In the genomic region with DNA sequence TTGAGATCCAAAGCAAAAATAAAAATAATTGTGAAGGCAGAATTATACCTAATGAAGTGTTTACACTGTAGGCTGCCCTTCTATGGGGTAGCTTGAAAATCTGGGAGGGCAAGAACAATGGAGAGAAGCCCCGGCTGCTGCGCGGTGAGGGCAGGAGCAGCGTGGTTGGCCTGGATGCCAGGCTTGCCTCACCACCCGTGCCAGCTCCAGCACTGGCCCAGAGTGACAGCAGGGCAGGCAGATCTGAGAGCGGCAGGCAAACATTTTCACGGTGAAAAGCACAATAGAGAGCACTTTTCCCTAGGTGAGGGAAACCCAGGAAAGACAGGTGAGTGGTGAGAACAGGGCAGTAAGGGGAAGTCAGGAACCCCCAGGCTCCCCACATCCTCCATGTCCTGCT, we compare ENCODE assay signal across 14 cellular contexts. TPM values are rescaled to one million over a fixed set of nuclear protein-coding genes. Genes with fewer than 3 reads are reported as not detected.
DNase-seq lines count a peak whose midpoint lies in the region; ATAC-seq and TF ChIP-seq lines count a peak whose summit lies in the region.
"Had no signal": no experiment of that assay in that cellular context is flagged by ENCODE, and none has a peak within 500 bp of the region (broad histone marks: within the 10 kb centered on the region; RNA-seq: fewer than 3 reads in every experiment).

No MANE protein-coding gene starts in this region.

- H3K36me3 ChIP-seq in smooth muscle cell (ENCODE audit: low read depth) (no peaks in the 10 kb centered on the region), left ventricle myocardium inferior (no peaks in the 10 kb centered on the region)
- H3K36me3 ChIP-seq: BLaER1 had no signal

- in situ Hi-C loops in G401 (cut with HindIII; ENCODE audit: low sequenced_read_pairs) = no loop called here

- intact Hi-C loops in left ventricle myocardium inferior (cut with micrococcal nuclease) = no loop called here

- H3K79me2 ChIP-seq in smooth muscle cell (ENCODE audit: low read depth) = peaks cover 10% of the 10 kb centered on the region

- peak overlapping the region; percentile 69 for H3K4me2 ChIP-seq in smooth muscle cell
- H3K4me2 ChIP-seq: BLaER1, GM23338 had no signal

- no peaks in the 10 kb centered on the region for H3F3A ChIP-seq in smooth muscle cell (ENCODE audit: low read depth)

- 89% methylated on average over 7 of the region's 7 CpGs for WGBS in smooth muscle cell (ENCODE audit: low lambda C conversion rate)

- H2AFZ ChIP-seq in smooth muscle cell (ENCODE audit: low read depth) = no peak overlapping the region
- H2AFZ ChIP-seq: GM23338 had no signal

- no peak for TF ChIP-seq CTCF in smooth muscle cell (IDR thresholded peaks at IDR 0.05; ENCODE audit: borderline replicate concordance, insufficient read depth, poor library complexity, severe bottlenecking)
- TF ChIP-seq CTCF in left ventricle myocardium inferior (IDR thresholded peaks at IDR 0.05; ENCODE audit: borderline replicate concordance) = no peak

- no peaks in the 10 kb centered on the region for H4K20me1 ChIP-seq in smooth muscle cell (ENCODE audit: low read depth)
- H4K20me1 ChIP-seq: BLaER1 had no signal

- H3K4me3 ChIP-seq in smooth muscle cell (no peak overlapping the region), left ventricle myocardium inferior (no peak overlapping the region)
- H3K4me3 ChIP-seq: BLaER1, GM23338 had no signal

- H3K9me3 ChIP-seq in smooth muscle cell (replicated peaks; ENCODE audit: low read depth) = no peaks in the 10 kb centered on the region
- no peaks in the 10 kb centered on the region for H3K9me3 ChIP-seq in left ventricle myocardium inferior (replicated peaks)
- H3K9me3 ChIP-seq: BLaER1 had no signal

- peak; percentile 72 for DNase-seq in G401 (ENCODE audit: low spot score)
- peak; percentile 62 for DNase-seq in cerebellar cortex (ENCODE audit: low spot score)
- peak; percentile 24 for DNase-seq in medulla oblongata (ENCODE audit: extremely low spot score)
- no peak for DNase-seq in smooth muscle cell (lab: John Stamatoyannopoulos, UW; ENCODE audit: unreplicated experiment)
- DNase-seq in left ventricle myocardium inferior = no peak
- no peak for DNase-seq in amniotic stem cell (lab: John Stamatoyannopoulos, UW)
- DNase-seq: 8988T; AML-193; CD4-positive, CD25-positive, alpha-beta regulatory T cell; DMS53; H7 had no signal

- no peaks in the 10 kb centered on the region for H3K4me1 ChIP-seq in smooth muscle cell (ENCODE audit: low read depth)
- no peaks in the 10 kb centered on the region for H3K4me1 ChIP-seq in left ventricle myocardium inferior
- H3K4me1 ChIP-seq: BLaER1 had no signal

- no peak overlapping the region for H3K9ac ChIP-seq in smooth muscle cell (ENCODE audit: low read depth)
- H3K9ac ChIP-seq: BLaER1 had no signal

- ATAC-seq in HG03469 (IDR thresholded peaks at IDR 0.05; ENCODE audit: unreplicated experiment) = no peak
- ATAC-seq: GM23338 had no signal

- H3K27ac ChIP-seq in smooth muscle cell (ENCODE audit: low read depth) = no peak overlapping the region
- H3K27ac ChIP-seq in left ventricle myocardium inferior (replicated peaks) = no peak overlapping the region
- H3K27ac ChIP-seq: BLaER1 had no signal

- no peaks in the 10 kb centered on the region for H3K27me3 ChIP-seq in smooth muscle cell (ENCODE audit: low read depth)
- H3K27me3 ChIP-seq in left ventricle myocardium inferior (ENCODE audit: low read depth) = peaks cover 65% of the 10 kb centered on the region
- H3K27me3 ChIP-seq: BLaER1 had no signal

RNA-seq across cellular contexts. Expression of a gene that starts 1.4 kb away (rescaled TPM):
- not detected in 2 replicates for total RNA-seq in G401 (2014; rRNA removed; shearing (Covaris generic))
- 43.0 and 45.2 TPM in 2 replicates for total RNA-seq in smooth muscle cell
- polyA plus RNA-seq in smooth muscle cell = 66.2 and 69.5 TPM in 2 replicates
- not detected for total RNA-seq in left ventricle myocardium inferior
- total RNA-seq: CD4-positive, CD25-positive, alpha-beta regulatory T cell; GM23338; H7 had no signal
- polyA plus RNA-seq: CD4-positive, CD25-positive, alpha-beta regulatory T cell; GM23338 had no signal

RNA-seq across cellular contexts. Expression of a gene that starts 44.8 kb away (rescaled TPM):
- 68.1 and 100 TPM in 2 replicates for total RNA-seq in G401 (2014; rRNA removed; shearing (Covaris generic))
- total RNA-seq in smooth muscle cell = 72.7 and 81.1 TPM in 2 replicates
- 150 and 175 TPM in 2 replicates for polyA plus RNA-seq in smooth muscle cell
- 266 TPM for total RNA-seq in left ventricle myocardium inferior

Comparison
In these comparisons a context has a peak if more than half of its experiments do, and no peak if none do; other contexts are left out.
1. DNase-seq: peak in G401 (single experiment), cerebellar cortex (single experiment) and medulla oblongata (single experiment); none in smooth muscle cell (single experiment), left ventricle myocardium inferior (single experiment) and amniotic stem cell (single experiment).
2. RNA of a gene that starts 1.4 kb away (total RNA-seq): 43.0 to 45.2 TPM in smooth muscle cell; not detected in left ventricle myocardium inferior (single experiment) and not detected in G401; every median in the first group is over 10 times any median in the second.